ENCODE assay signal across 1 cellular context in genomic region chr15:27017168-27017809, GRCh38.
TF ChIP-seq lines count a peak whose summit lies in the region.

No MANE protein-coding gene starts in this region.

TF ChIP-seq in HCT116, 20 proteins besides CTCF, POLR2A, EP300 and RAD21 (continued from another document):
- TF ChIP-seq, protein P1, sequence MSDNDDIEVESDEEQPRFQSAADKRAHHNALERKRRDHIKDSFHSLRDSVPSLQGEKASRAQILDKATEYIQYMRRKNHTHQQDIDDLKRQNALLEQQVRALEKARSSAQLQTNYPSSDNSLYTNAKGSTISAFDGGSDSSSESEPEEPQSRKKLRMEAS (IDR thresholded peaks at IDR 0.05): no peak
